ENCODE assay signal across 13 cellular contexts in the genomic region with DNA sequence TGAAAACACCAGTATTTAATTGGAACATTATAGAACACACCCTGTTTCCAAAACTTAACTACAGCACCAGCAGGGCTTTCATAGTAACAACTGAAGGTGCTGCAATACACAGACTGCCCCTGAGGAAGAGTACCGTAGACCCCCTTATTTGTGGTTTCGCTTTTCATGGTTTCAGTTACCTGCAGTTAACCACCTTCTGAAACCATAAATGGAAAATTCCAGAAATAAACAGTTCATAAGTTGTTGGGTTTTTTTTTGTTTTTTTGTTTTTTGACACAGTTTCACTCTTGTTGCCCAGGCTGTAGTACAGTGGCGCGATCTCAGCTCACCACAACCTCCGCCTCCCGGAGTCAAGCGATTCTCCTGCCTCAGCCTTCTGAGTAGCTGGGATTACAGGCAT. TPM values are rescaled to one million over a fixed set of nuclear protein-coding genes. Genes with fewer than 3 reads are reported as not detected.
DNase-seq lines count a peak whose midpoint lies in the region; ATAC-seq, FAIRE-seq and TF ChIP-seq lines count a peak whose summit lies in the region.
"Had no signal": no experiment of that assay in that cellular context is flagged by ENCODE, and none has a peak within 500 bp of the region (broad histone marks: within the 10 kb centered on the region; RNA-seq: fewer than 3 reads in every experiment).

No MANE protein-coding gene starts in this region.

- H3K4me3 Mint-ChIP-seq in CD8-positive, alpha-beta T cell = peak overlapping the region; percentile 71

- FAIRE-seq in GM19239 (lab: Jason Lieb, UNC) (peak; percentile 99), HTR-8/SVneo (lab: Jason Lieb, UNC) (no peak)
- FAIRE-seq: TTC549 had no signal

- no peak for TF ChIP-seq CTCF in CD8-positive, alpha-beta T cell (IDR thresholded peaks at IDR 0.05)
- no peak for TF ChIP-seq CTCF in heart left ventricle (IDR thresholded peaks at IDR 0.05)

- POLR2A ChIA-PET in CD8-positive, alpha-beta T cell (lab: Charles Lee) = no interaction called here

- WGBS in heart left ventricle, 4 donors = 95 to 98% (median 96%) methylated on average over 7 of the region's 7 CpGs

- H3K27me3 ChIP-seq in CD8-positive, alpha-beta T cell (ENCODE audit: insufficient read depth, low read length) = no peaks in the 10 kb centered on the region
- H3K27me3 ChIP-seq in heart left ventricle = peaks cover 0 to 9% (median 0%) of the 10 kb centered on the region in 9 donors
- H3K27me3 ChIP-seq: vagina had no signal

- no peak overlapping the region for H3K27ac Mint-ChIP-seq in CD8-positive, alpha-beta T cell

- no peaks in the 10 kb centered on the region for H3K9me3 Mint-ChIP-seq in CD8-positive, alpha-beta T cell

- CTCF ChIA-PET in CD8-positive, alpha-beta T cell (lab: Charles Lee) = interaction anchor here (0.7 to 1.0 kb wide), 2 partner anchors 9 to 497 kb away, joined by 3 read pairs; no protein-coding TSS in a partner anchor

- H3K27ac ChIP-seq in CD8-positive, alpha-beta T cell (ENCODE audit: low read depth, low read length) = no peak overlapping the region
- H3K27ac ChIP-seq in heart left ventricle = no peak overlapping the region
- H3K27ac ChIP-seq: neutrophil, vagina had no signal

- H3K36me3 ChIP-seq in CD8-positive, alpha-beta T cell (ENCODE audit: insufficient read depth, low read length) = no peaks in the 10 kb centered on the region
- no peaks in the 10 kb centered on the region for H3K36me3 ChIP-seq in heart left ventricle
- H3K36me3 ChIP-seq: neutrophil, vagina had no signal

- peaks cover 5% of the 10 kb centered on the region for H3K4me1 Mint-ChIP-seq in CD8-positive, alpha-beta T cell (ENCODE audit: low read depth)

- no peak for ATAC-seq in CD8-positive, alpha-beta T cell
- ATAC-seq in HG02852 (IDR thresholded peaks at IDR 0.05; ENCODE audit: unreplicated experiment) = peak; percentile 85
- ATAC-seq in HG03575 (IDR thresholded peaks at IDR 0.05; ENCODE audit: extremely low read depth, insufficient number of reproducible peaks, low FRiP score, unreplicated experiment) = peak; percentile 74
- no peak for ATAC-seq in heart left ventricle

- peaks cover 4% of the 10 kb centered on the region for H3K27me3 Mint-ChIP-seq in CD8-positive, alpha-beta T cell (ENCODE audit: low read depth)

- H3K36me3 Mint-ChIP-seq in CD8-positive, alpha-beta T cell = no peaks in the 10 kb centered on the region

- no peaks in the 10 kb centered on the region for H3K9me3 ChIP-seq in CD8-positive, alpha-beta T cell (ENCODE audit: low read length)
- H3K9me3 ChIP-seq in heart left ventricle = no peaks in the 10 kb centered on the region
- H3K9me3 ChIP-seq: neutrophil, vagina had no signal

- no peaks in the 10 kb centered on the region for H3K4me1 ChIP-seq in CD8-positive, alpha-beta T cell (ENCODE audit: insufficient read depth, low read length)
- H3K4me1 ChIP-seq in heart left ventricle = no peaks in the 10 kb centered on the region
- H3K4me1 ChIP-seq: vagina had no signal

- DNase-seq in CD8-positive, alpha-beta T cell = no peak
- DNase-seq in GM19239 (ENCODE audit: insufficient read length, low spot score) = no peak
- DNase-seq in COLO829 (ENCODE audit: low spot score) = no peak
- DNase-seq in activated gamma-delta T cell (lab: John Stamatoyannopoulos, UW) = no peak
- DNase-seq in HTR-8/SVneo (ENCODE audit: insufficient read length, low spot score) = no peak
- no peak for DNase-seq in heart left ventricle
- DNase-seq: Karpas-422, NCI-H82 had no signal

- no peak overlapping the region for H3K4me3 ChIP-seq in CD8-positive, alpha-beta T cell (ENCODE audit: low read depth, low read length)
- no peak overlapping the region for H3K4me3 ChIP-seq in heart left ventricle
- H3K4me3 ChIP-seq: vagina had no signal

- intact Hi-C loops in CD8-positive, alpha-beta T cell (cut with DNase I, micrococcal nuclease) = no loop called here
- intact Hi-C loops in heart left ventricle (cut with DNase I) = loop anchor here in 1 of 10 donors (10.0 kb wide), 1 partner anchor 50 kb away; no protein-coding TSS in a partner anchor

- no peak for TF ChIP-seq POLR2A in heart left ventricle (IDR thresholded peaks at IDR 0.05)

RNA-seq across cellular contexts. Expression of a gene that starts 9.5 kb away (rescaled TPM):
- total RNA-seq in CD8-positive, alpha-beta T cell = not detected
- total RNA-seq in heart left ventricle = under 1 TPM in 1 of 9 donors, not detected in 8; 0.53 TPM
- under 1 TPM in 1 of 2 donors, not detected in 1; 0.26 TPM for polyA plus RNA-seq in heart left ventricle

Comparison
In these comparisons a context has a peak if more than half of its experiments do, and no peak if none do; other contexts are left out.
1. ATAC-seq: peak in HG02852 (single experiment) and HG03575 (single experiment); none in CD8-positive, alpha-beta T cell (single experiment) and heart left ventricle (0 of 4).